In genomic region chr12:31362115-31362758, GRCh38 we compare ENCODE assay signal across 8 cellular contexts. TPM values are rescaled to one million over a fixed set of nuclear protein-coding genes. Genes with fewer than 3 reads are reported as not detected.
DNase-seq lines count a peak whose midpoint lies in the region; ATAC-seq and TF ChIP-seq lines count a peak whose summit lies in the region.

No MANE protein-coding gene starts in this region.

- TF ChIP-seq CTCF in nephron progenitor cell (IDR thresholded peaks at IDR 0.05) (no peak), psoas muscle (IDR thresholded peaks at IDR 0.05) (no peak), vagina (IDR thresholded peaks at IDR 0.05) (no peak)

- intact Hi-C loops in psoas muscle (cut with DNase I) (no loop called here), vagina (cut with DNase I) (no loop called here)

- WGBS in psoas muscle, 3 donors, result 48 to 54% (median 52%) methylated on average over 12 to 13 of the region's 13 CpGs

- H3K36me3 Mint-ChIP-seq in activated naive CD8-positive, alpha-beta T cell, result no peaks in the 10 kb centered on the region
- H3K36me3 Mint-ChIP-seq in nephron progenitor cell (ENCODE audit: low read depth), result peaks cover 7% of the 10 kb centered on the region

- no peak overlapping the region for H3K27ac Mint-ChIP-seq in activated naive CD8-positive, alpha-beta T cell
- peak overlapping the region; percentile 86 for H3K27ac Mint-ChIP-seq in nephron progenitor cell

- H3K27me3 Mint-ChIP-seq in activated naive CD8-positive, alpha-beta T cell, result no peaks in the 10 kb centered on the region
- H3K27me3 Mint-ChIP-seq in nephron progenitor cell (ENCODE audit: low read depth, poor library complexity), result peaks cover 21% of the 10 kb centered on the region

- H3K4me3 Mint-ChIP-seq in activated naive CD8-positive, alpha-beta T cell, result peak overlapping the region; percentile 59
- H3K4me3 Mint-ChIP-seq in nephron progenitor cell, result peak overlapping the region; percentile 48

- ATAC-seq in HG02852 (IDR thresholded peaks at IDR 0.05; ENCODE audit: unreplicated experiment) (peak; percentile 43), psoas muscle (no peak)

- H3K4me1 Mint-ChIP-seq in activated naive CD8-positive, alpha-beta T cell (ENCODE audit: low read depth), result peaks cover 19% of the 10 kb centered on the region
- peaks cover 48% of the 10 kb centered on the region for H3K4me1 Mint-ChIP-seq in nephron progenitor cell

- H3K4me1 ChIP-seq in psoas muscle (no peaks in the 10 kb centered on the region), vagina (peaks cover 10% of the 10 kb centered on the region)

- no peak overlapping the region for H3K27ac ChIP-seq in psoas muscle
- H3K27ac ChIP-seq in vagina, result no peak overlapping the region

- H3K36me3 ChIP-seq in psoas muscle (ENCODE audit: insufficient read depth in 1 of 2, low read depth in 1 of 2), result no peaks in the 10 kb centered on the region
- no peaks in the 10 kb centered on the region for H3K36me3 ChIP-seq in vagina

- H3K9me3 Mint-ChIP-seq in activated naive CD8-positive, alpha-beta T cell (ENCODE audit: low read depth), result no peaks in the 10 kb centered on the region
- peaks cover 11% of the 10 kb centered on the region for H3K9me3 Mint-ChIP-seq in nephron progenitor cell

- H3K9me3 ChIP-seq in psoas muscle (no peaks in the 10 kb centered on the region), vagina (no peaks in the 10 kb centered on the region)

- H3K4me3 ChIP-seq in psoas muscle (no peak overlapping the region), vagina (no peak overlapping the region)

- no peaks in the 10 kb centered on the region for H3K27me3 ChIP-seq in psoas muscle (ENCODE audit: insufficient read depth in 3 of 3, low read length in 2 of 3)
- H3K27me3 ChIP-seq in vagina, result no peaks in the 10 kb centered on the region

- TF ChIP-seq POLR2A in vagina (IDR thresholded peaks at IDR 0.05), result no peak

- DNase-seq in activated CD4-positive, alpha-beta T cell treated with anti-CD3 and anti-CD28 coated beads for 48 hours, result peak; percentile 15
- DNase-seq in activated CD4-positive, alpha-beta T cell treated with anti-CD3 and anti-CD28 coated beads for 4 hours, result no peak
- DNase-seq in NCI-H187 (lab: John Stamatoyannopoulos, UW) (peak; percentile 47 to 58), nephron progenitor cell (no peak), psoas muscle (no peak), vagina (ENCODE audit: extremely low spot score in 2 of 2) (no peak)

RNA-seq across cellular contexts. Expression of gene SINHCAF, which starts 36.3 kb away (rescaled TPM):
- total RNA-seq in psoas muscle (1 to 10 TPM; 1.8 to 7.7 (median 3.7) TPM), vagina (60.4 TPM)
- 1 to 10 TPM; 1.3 to 2.9 (median 2.7) TPM for polyA plus RNA-seq in psoas muscle

Comparison
In these comparisons a context has a peak if more than half of its experiments do, and no peak if none do; other contexts are left out.
1. DNase-seq: peak in activated CD4-positive, alpha-beta T cell treated with anti-CD3 and anti-CD28 coated beads for 48 hours (single experiment) and NCI-H187 (2 of 2); none in activated CD4-positive, alpha-beta T cell treated with anti-CD3 and anti-CD28 coated beads for 4 hours (0 of 2), nephron progenitor cell (single experiment), psoas muscle (0 of 2) and vagina (0 of 2).